In the genomic region with DNA sequence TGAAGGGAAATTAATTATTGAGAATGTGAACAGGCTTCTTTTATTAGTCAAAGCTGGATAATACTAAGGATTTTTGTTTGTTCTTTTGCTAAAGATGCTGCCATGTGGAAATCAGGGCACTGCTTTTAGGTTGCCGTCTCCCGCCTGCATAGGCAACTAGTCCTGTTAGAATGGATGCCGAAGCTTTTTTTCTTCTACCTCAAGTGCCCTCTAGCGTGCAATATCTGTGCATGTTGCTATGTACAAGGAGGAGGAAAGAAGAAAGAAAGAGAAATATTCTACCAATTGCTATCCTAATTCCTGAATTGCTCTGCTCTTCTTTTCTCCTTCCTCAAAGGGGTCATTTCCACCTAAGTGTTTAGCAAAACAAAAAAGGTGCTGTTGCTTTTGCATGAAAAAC, we compare ENCODE assay signal across 9 cellular contexts. TPM values are rescaled to one million over a fixed set of nuclear protein-coding genes. Genes with fewer than 3 reads are reported as not detected.
DNase-seq lines count a peak whose midpoint lies in the region; ATAC-seq and TF ChIP-seq lines count a peak whose summit lies in the region.
"Had no signal": no experiment of that assay in that cellular context is flagged by ENCODE, and none has a peak within 500 bp of the region (broad histone marks: within the 10 kb centered on the region; RNA-seq: fewer than 3 reads in every experiment).

No MANE protein-coding gene starts in this region.

- TF ChIP-seq CTCF in RWPE2 (IDR thresholded peaks at IDR 0.05; ENCODE audit: poor library complexity, severe bottlenecking) (peak; percentile 72), omental fat pad (IDR thresholded peaks at IDR 0.05) (no peak)

- no peak overlapping the region for H3K27ac Mint-ChIP-seq in naive thymus-derived CD4-positive, alpha-beta T cell
- no peak overlapping the region for H3K27ac Mint-ChIP-seq in T-helper 17 cell

- no peak overlapping the region for H3K4me3 ChIP-seq in RWPE2 (ENCODE audit: severe bottlenecking)
- no peak overlapping the region for H3K4me3 ChIP-seq in naive thymus-derived CD4-positive, alpha-beta T cell (ENCODE audit: low read length)

- H3K4me1 Mint-ChIP-seq in naive thymus-derived CD4-positive, alpha-beta T cell = no peaks in the 10 kb centered on the region
- no peaks in the 10 kb centered on the region for H3K4me1 Mint-ChIP-seq in activated T-cell treated with anti-CD3 and anti-CD28 coated beads, Interleukin-2, amount 50 U/mL, for 4 hours (ENCODE audit: low read depth)
- H3K4me1 Mint-ChIP-seq in T-helper 17 cell = no peaks in the 10 kb centered on the region

- no peaks in the 10 kb centered on the region for H3K9me3 ChIP-seq in RWPE2 (ENCODE audit: severe bottlenecking)
- H3K9me3 ChIP-seq in naive thymus-derived CD4-positive, alpha-beta T cell (ENCODE audit: control insufficient read depth in 2 of 3, low read length in 3 of 3) = no peaks in the 10 kb centered on the region
- H3K9me3 ChIP-seq in T-helper 17 cell (ENCODE audit: control insufficient read depth, low read length, poor library complexity, severe bottlenecking) = no peaks in the 10 kb centered on the region

- H3K27me3 ChIP-seq in RWPE2 (ENCODE audit: insufficient read depth, poor library complexity, severe bottlenecking) = peaks cover 48% of the 10 kb centered on the region
- H3K27me3 ChIP-seq in naive thymus-derived CD4-positive, alpha-beta T cell (ENCODE audit: control insufficient read depth in 2 of 2, insufficient read depth in 2 of 2, low read length in 2 of 2) = no peaks in the 10 kb centered on the region

- H3K4me3 Mint-ChIP-seq in naive thymus-derived CD4-positive, alpha-beta T cell = no peak overlapping the region
- H3K4me3 Mint-ChIP-seq in activated T-cell treated with anti-CD3 and anti-CD28 coated beads, Interleukin-2, amount 50 U/mL, for 4 hours = no peak overlapping the region
- H3K4me3 Mint-ChIP-seq in T-helper 17 cell = no peak overlapping the region

- POLR2A ChIA-PET in naive thymus-derived CD4-positive, alpha-beta T cell (lab: Charles Lee) = no interaction called here

- CTCF ChIA-PET in naive thymus-derived CD4-positive, alpha-beta T cell (lab: Charles Lee) = no interaction called here

- peak; percentile 79 for ATAC-seq in RWPE2 (ENCODE audit: low read depth)
- no peak for ATAC-seq in naive thymus-derived CD4-positive, alpha-beta T cell
- ATAC-seq in omental fat pad (ENCODE audit: low FRiP score) = no peak
- no peak for ATAC-seq in activated T-cell treated with anti-CD3 and anti-CD28 coated beads, Interleukin-2, amount 50 U/mL, for 4 hours
- ATAC-seq in T-helper 17 cell = no peak

- intact Hi-C loops in naive thymus-derived CD4-positive, alpha-beta T cell (cut with micrococcal nuclease) = no loop called here

- peak; percentile 66 for DNase-seq in AG20443 (ENCODE audit: low spot score)
- peak; percentile 47 for DNase-seq in H4 (ENCODE audit: low spot score)
- no peak for DNase-seq in RWPE2 (ENCODE audit: low spot score)
- DNase-seq in inferior parietal cortex (ENCODE audit: extremely low spot score) = peak; percentile 89
- no peak for DNase-seq in naive thymus-derived CD4-positive, alpha-beta T cell
- DNase-seq in omental fat pad (ENCODE audit: low spot score) = no peak
- no peak for DNase-seq in activated T-cell treated with anti-CD3 and anti-CD28 coated beads, Interleukin-2, amount 50 U/mL, for 4 hours
- no peak for DNase-seq in T-helper 17 cell

- no peaks in the 10 kb centered on the region for H3K36me3 Mint-ChIP-seq in naive thymus-derived CD4-positive, alpha-beta T cell
- no peaks in the 10 kb centered on the region for H3K36me3 Mint-ChIP-seq in activated T-cell treated with anti-CD3 and anti-CD28 coated beads, Interleukin-2, amount 50 U/mL, for 4 hours (ENCODE audit: insufficient read depth)
- H3K36me3 Mint-ChIP-seq in T-helper 17 cell (ENCODE audit: low read depth) = no peaks in the 10 kb centered on the region

- H3K9me3 Mint-ChIP-seq in naive thymus-derived CD4-positive, alpha-beta T cell = peaks cover 0 to 34% (median 10%) of the 10 kb centered on the region in 11 donors
- peaks cover 15% of the 10 kb centered on the region for H3K9me3 Mint-ChIP-seq in activated T-cell treated with anti-CD3 and anti-CD28 coated beads, Interleukin-2, amount 50 U/mL, for 4 hours

- H3K27me3 Mint-ChIP-seq in naive thymus-derived CD4-positive, alpha-beta T cell = peaks cover 0 to 12% (median 8%) of the 10 kb centered on the region in 5 donors
- H3K27me3 Mint-ChIP-seq in activated T-cell treated with anti-CD3 and anti-CD28 coated beads, Interleukin-2, amount 50 U/mL, for 4 hours (ENCODE audit: low read depth) = peaks cover 3% of the 10 kb centered on the region
- H3K27me3 Mint-ChIP-seq in T-helper 17 cell = no peaks in the 10 kb centered on the region

- no peaks in the 10 kb centered on the region for H3K36me3 ChIP-seq in RWPE2 (ENCODE audit: low read depth)
- no peaks in the 10 kb centered on the region for H3K36me3 ChIP-seq in naive thymus-derived CD4-positive, alpha-beta T cell (ENCODE audit: control insufficient read depth in 2 of 3, insufficient read depth in 3 of 3, low read length in 3 of 3)

- no peaks in the 10 kb centered on the region for H3K4me1 ChIP-seq in RWPE2 (ENCODE audit: insufficient read depth, poor library complexity, severe bottlenecking)
- no peaks in the 10 kb centered on the region for H3K4me1 ChIP-seq in naive thymus-derived CD4-positive, alpha-beta T cell (ENCODE audit: control insufficient read depth in 2 of 2, insufficient read depth in 2 of 2, low read length in 2 of 2)

- H3K27ac ChIP-seq in RWPE2 (ENCODE audit: poor library complexity, severe bottlenecking) = no peak overlapping the region
- no peak overlapping the region for H3K27ac ChIP-seq in naive thymus-derived CD4-positive, alpha-beta T cell (ENCODE audit: low read depth, low read length)

RNA-seq across cellular contexts. Expression of a gene that starts 5.2 kb away (rescaled TPM):
- 0.08 and 1.4 TPM in 2 replicates for total RNA-seq in H4 (2014; rRNA removed; shearing (Covaris generic))
- total RNA-seq in naive thymus-derived CD4-positive, alpha-beta T cell = under 1 TPM in 1 of 5 experiments, not detected in 4; 0.63 TPM
- polyA plus RNA-seq in naive thymus-derived CD4-positive, alpha-beta T cell = not detected
- total RNA-seq in omental fat pad (not detected), T-helper 17 cell (not detected)
- total RNA-seq in activated T-cell treated with anti-CD3 and anti-CD28 coated beads, Interleukin-2, amount 50 U/mL, for 4 hours = not detected
- total RNA-seq: subcutaneous adipose tissue had no signal

Comparison
In these comparisons a context has a peak if more than half of its experiments do, and no peak if none do; other contexts are left out.
1. DNase-seq: peak in AG20443 (single experiment), H4 (single experiment) and inferior parietal cortex (single experiment); none in RWPE2 (single experiment), naive thymus-derived CD4-positive, alpha-beta T cell (0 of 9), omental fat pad (single experiment), activated T-cell treated with anti-CD3 and anti-CD28 coated beads, Interleukin-2, amount 50 U/mL, for 4 hours (single experiment) and T-helper 17 cell (0 of 3).